9 cellular contexts compared by ENCODE assay signal in the genomic region with DNA sequence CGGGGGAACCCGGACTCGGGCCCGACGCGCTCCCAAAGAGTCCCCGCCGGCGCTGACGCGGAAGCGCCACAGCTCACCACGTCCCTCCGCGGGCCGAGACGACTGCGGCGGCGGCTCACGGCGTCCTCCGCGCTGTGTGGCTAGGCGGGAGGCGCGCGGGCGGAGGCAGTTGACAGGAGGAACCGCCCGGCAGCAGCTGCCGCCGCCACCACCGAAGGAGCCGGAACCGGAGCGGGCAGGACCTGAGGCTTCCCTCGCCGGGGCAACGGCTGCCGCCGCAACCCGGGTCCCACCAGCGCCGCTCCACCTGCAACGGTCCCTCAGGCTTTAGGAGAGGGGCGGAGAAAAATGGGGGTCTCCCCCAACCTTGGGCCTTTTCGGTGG. TPM values are rescaled to one million over a fixed set of nuclear protein-coding genes. Genes with fewer than 3 reads are reported as not detected.
DNase-seq lines count a peak whose midpoint lies in the region; FAIRE-seq and TF ChIP-seq lines count a peak whose summit lies in the region.
"Had no signal": no experiment of that assay in that cellular context is flagged by ENCODE, and none has a peak within 500 bp of the region (broad histone marks: within the 10 kb centered on the region; RNA-seq: fewer than 3 reads in every experiment).

No MANE protein-coding gene starts in this region.

- FAIRE-seq in endothelial cell of umbilical vein (lab: Jason Lieb, UNC): no peak
- FAIRE-seq: A204.1 had no signal

- H3K36me3 ChIP-seq in HAP-1 (replicated peaks) (peaks cover 19% of the 10 kb centered on the region), endothelial cell of umbilical vein (ENCODE audit: control insufficient read depth in 2 of 2, extremely low read depth in 1 of 2, insufficient read depth in 2 of 2, low read length in 2 of 2) (peaks cover 5 to 6% of the 10 kb centered on the region in 2 experiments), mucosa of stomach (ENCODE audit: control insufficient read depth, insufficient read depth, low read length) (no peaks in the 10 kb centered on the region)

- CTCF ChIA-PET in endothelial cell of umbilical vein (lab: Charles Lee): interaction anchor here (0.7 to 6.1 kb wide), 4 partner anchors 41 to 818 kb away, joined by 3 to 28 read pairs (median 4); a partner anchor contains a TSS

- in situ Hi-C loops in HAP-1 (cut with MboI; ENCODE audit: low sequenced_read_pairs): no loop called here

- H3K4me1 ChIP-seq in HAP-1: peaks cover 11% of the 10 kb centered on the region
- peaks cover 20% of the 10 kb centered on the region for H3K4me1 ChIP-seq in endothelial cell of umbilical vein (ENCODE audit: control insufficient read depth, extremely low read depth, insufficient read depth, low read length)
- peaks cover 9% of the 10 kb centered on the region for H3K4me1 ChIP-seq in mucosa of stomach (ENCODE audit: control insufficient read depth, insufficient read depth, low read length)

- H3K9ac ChIP-seq in endothelial cell of umbilical vein (replicated peaks; ENCODE audit: extremely low read depth, insufficient read depth, low read length) (peak overlapping the region; percentile 97), mucosa of stomach (ENCODE audit: low read length) (peak overlapping the region; percentile 90)

- H3K9me3 ChIP-seq in HAP-1: no peaks in the 10 kb centered on the region; the same call in 1 of the 2 replicates
- H3K9me3 ChIP-seq in endothelial cell of umbilical vein (replicated peaks; ENCODE audit: control insufficient read depth, insufficient read depth, low read length): no peaks in the 10 kb centered on the region
- no peaks in the 10 kb centered on the region for H3K9me3 ChIP-seq in mucosa of stomach (ENCODE audit: control insufficient read depth, low read length)

- DNase-seq in DMS 273 (lab: John Stamatoyannopoulos, UW; ENCODE audit: unreplicated experiment): peak; percentile 87
- DNase-seq in DMS 273 treated with DMSO at 0.1 percent for 48 hours (lab: John Stamatoyannopoulos, UW): no peak
- peak; percentile 13 to 69 for DNase-seq in HAP-1 (ENCODE audit: low spot score in 2 of 2)
- peak; percentile 5 for DNase-seq in NCI-H146 treated with DMSO at 0.1 percent for 48 hours (lab: John Stamatoyannopoulos, UW; ENCODE audit: unreplicated experiment)
- DNase-seq in activated CD8-positive, alpha-beta memory T cell treated with anti-CD3 and anti-CD28 coated beads, Interleukin-2, amount 50 U/mL, for 48 hours: peak; percentile 86
- peak; percentile 44 for DNase-seq in endothelial cell of umbilical vein (ENCODE audit: low read depth, low spot score)
- peak; percentile 32 for DNase-seq in stimulated activated CD8-positive, alpha-beta memory T cell treated with anti-CD3 and anti-CD28 coated beads, Interleukin-7, amount 100 ng/mL, for 24 hours (ENCODE audit: low read depth)

- POLR2A ChIA-PET in endothelial cell of umbilical vein (lab: Charles Lee): interaction anchor here (0.7 to 1.5 kb wide), 3 partner anchors 9 to 56 kb away, joined by 3 read pairs; no protein-coding TSS in a partner anchor

- H4K20me1 ChIP-seq in endothelial cell of umbilical vein (replicated peaks; ENCODE audit: control insufficient read depth, extremely low read depth, insufficient read depth, low read length): peaks cover 6% of the 10 kb centered on the region

- intact Hi-C loops in endothelial cell of umbilical vein (cut with micrococcal nuclease): loop anchor here (2.0 to 5.0 kb wide), 3 partner anchors 45 to 197 kb away; a partner anchor contains a TSS

- BruUV-seq in endothelial cell of umbilical vein (replicated peaks; lab: Mats Ljungman, UMichigan): TSS peak; percentile 65

- TF ChIP-seq POLR2A in endothelial cell of umbilical vein (IDR thresholded peaks at IDR 0.05; ENCODE audit: low read depth, low read length): no peak

- no peaks in the 10 kb centered on the region for H3K27me3 ChIP-seq in HAP-1 (ENCODE audit: low read depth)
- H3K27me3 ChIP-seq in endothelial cell of umbilical vein (ENCODE audit: control insufficient read depth in 2 of 2, insufficient read depth in 2 of 2, low read length in 2 of 2): peaks cover 7 to 31% of the 10 kb centered on the region in 2 experiments
- no peaks in the 10 kb centered on the region for H3K27me3 ChIP-seq in mucosa of stomach (ENCODE audit: control insufficient read depth, insufficient read depth, low read length)

- peak overlapping the region; percentile 92 for H3K4me3 ChIP-seq in HAP-1
- H3K4me3 ChIP-seq in endothelial cell of umbilical vein (replicated peaks in 1 of 3; ENCODE audit: insufficient read depth in 1 of 3, low read depth in 1 of 3, low read length in 3 of 3): peak overlapping the region; percentile 88 to 97 (median 88)
- H3K4me3 ChIP-seq in mucosa of stomach (ENCODE audit: low read length): peak overlapping the region; percentile 70

- no peaks in the 10 kb centered on the region for H3K9me1 ChIP-seq in endothelial cell of umbilical vein (replicated peaks; ENCODE audit: control insufficient read depth, extremely low read depth, insufficient read depth, low read length)

- peaks cover 53% of the 10 kb centered on the region for H3K79me2 ChIP-seq in endothelial cell of umbilical vein (ENCODE audit: control insufficient read depth, insufficient read depth, low read length)

- dilution Hi-C loops in endothelial cell of umbilical vein (cut with MboI; ENCODE audit: extremely low pct_ligation_motif_present, low sequenced_read_pairs): no loop called here

- H3K27ac ChIP-seq in endothelial cell of umbilical vein (ENCODE audit: insufficient read depth, low read depth, low read length): peak overlapping the region; percentile 90

- peak overlapping the region; percentile 80 for H3K4me2 ChIP-seq in endothelial cell of umbilical vein (ENCODE audit: insufficient read depth, low read length)

- H2AFZ ChIP-seq in endothelial cell of umbilical vein (ENCODE audit: low read depth, low read length): peak overlapping the region; percentile 73

- TF ChIP-seq CTCF in endothelial cell of umbilical vein (IDR thresholded peaks at IDR 0.05; ENCODE audit: extremely low read depth in 1 of 2, insufficient read depth in 1 of 2, low read depth in 1 of 2, low read length in 2 of 2): no peak

TF ChIP-seq in endothelial cell of umbilical vein, 7 proteins besides CTCF, POLR2A, EP300 and RAD21:
- TF ChIP-seq JUN (IDR thresholded peaks at IDR 0.05; ENCODE audit: borderline replicate concordance, insufficient read depth, insufficient read length, low read depth) (no peak), EZH2 (IDR thresholded peaks at IDR 0.05; ENCODE audit: borderline replicate concordance, low read depth, low read length, severe bottlenecking) (no peak), FOS (IDR thresholded peaks at IDR 0.05; ENCODE audit: borderline replicate concordance, insufficient read depth, low read length) (no peak), GATA2 (IDR thresholded peaks at IDR 0.05; ENCODE audit: insufficient read depth, insufficient read length, low read depth, low read length) (no peak), POLR2AphosphoS5 (IDR thresholded peaks at IDR 0.05; ENCODE audit: insufficient read depth, low read depth, low read length) (no peak), MYC (IDR thresholded peaks at IDR 0.05; ENCODE audit: low read depth, low read length) (no peak)
- TF ChIP-seq, protein P1, sequence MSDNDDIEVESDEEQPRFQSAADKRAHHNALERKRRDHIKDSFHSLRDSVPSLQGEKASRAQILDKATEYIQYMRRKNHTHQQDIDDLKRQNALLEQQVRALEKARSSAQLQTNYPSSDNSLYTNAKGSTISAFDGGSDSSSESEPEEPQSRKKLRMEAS (IDR thresholded peaks at IDR 0.05; ENCODE audit: insufficient read depth, insufficient read length): no peak

RNA-seq across cellular contexts. Expression of a gene that starts 0.3 kb away (rescaled TPM):
- total RNA-seq in endothelial cell of umbilical vein: 31.5 and 35.4 TPM in 2 replicates
- polyA plus RNA-seq in endothelial cell of umbilical vein: 10.6 and 10.9 TPM in 2 replicates
- 6.9 and 8.3 TPM in 2 replicates for polyA plus RNA-seq in endothelial cell of umbilical vein (2011; cell fraction: cytosol; rRNA removed)
- 36.2 and 37.7 TPM in 2 replicates for polyA plus RNA-seq in endothelial cell of umbilical vein (2011; cell fraction: nucleus; rRNA removed)
- 10.1 and 15.3 TPM in 2 replicates for polyA plus RNA-seq in endothelial cell of umbilical vein (2012)
- polyA minus RNA-seq in endothelial cell of umbilical vein: 11.3 and 20.5 TPM in 2 replicates
- polyA minus RNA-seq in endothelial cell of umbilical vein (2011; cell fraction: cytosol; rRNA and poly(A)+ RNA removed): 23.7 TPM
- 44.3 and 60.5 TPM in 2 replicates for polyA minus RNA-seq in endothelial cell of umbilical vein (2011; cell fraction: nucleus; rRNA and poly(A)+ RNA removed)
